Comparison of ENCODE assay signal across 7 cellular contexts in genomic region chr1:144009410-144009809, GRCh38. TPM values are rescaled to one million over a fixed set of nuclear protein-coding genes. Genes with fewer than 3 reads are reported as not detected.
DNase-seq lines count a peak whose midpoint lies in the region; ATAC-seq lines count a peak whose summit lies in the region.
"Not testable (repeated sequence)": the region's sequence is repeated elsewhere in the genome, so short reads cannot be mapped to it uniquely, and the experiment has no call there.

No MANE protein-coding gene starts in this region.

- H3K4me3 Mint-ChIP-seq in T-helper 17 cell = not testable (repeated sequence)

- not testable (repeated sequence) for H3K36me3 Mint-ChIP-seq in T-helper 17 cell (ENCODE audit: low read depth)

- ATAC-seq in GM18867 (IDR thresholded peaks at IDR 0.05; ENCODE audit: unreplicated experiment) (peak; percentile 50), GM19463 (IDR thresholded peaks at IDR 0.05; ENCODE audit: unreplicated experiment) (peak; percentile 30), GM21717 (IDR thresholded peaks at IDR 0.05; ENCODE audit: unreplicated experiment) (peak; percentile 48), HG02981 (IDR thresholded peaks at IDR 0.05; ENCODE audit: unreplicated experiment) (peak; percentile 47), HG03439 (IDR thresholded peaks at IDR 0.05; ENCODE audit: unreplicated experiment) (peak; percentile 52), T-helper 17 cell (peak; percentile 55), left ventricle myocardium superior (peak; percentile 36)

- intact Hi-C loops in left ventricle myocardium superior (cut with micrococcal nuclease) = not testable (repeated sequence)

- DNase-seq in T-helper 17 cell, left ventricle myocardium superior: not testable (repeated sequence)

- not testable (repeated sequence) for H3K9me3 ChIP-seq in T-helper 17 cell (ENCODE audit: control insufficient read depth, low read length, poor library complexity, severe bottlenecking)

- not testable (repeated sequence) for H3K4me1 Mint-ChIP-seq in T-helper 17 cell

- not testable (repeated sequence) for H3K27ac Mint-ChIP-seq in T-helper 17 cell

- not testable (repeated sequence) for H3K27me3 Mint-ChIP-seq in T-helper 17 cell

RNA-seq across cellular contexts. Expression of gene FAM72C, which starts 37.6 kb away (rescaled TPM):
- total RNA-seq in T-helper 17 cell (under 1 TPM in 1 of 2 donors, not detected in 1; 0.30 TPM), left ventricle myocardium superior (not detected)
